ENCODE assay signal across 9 cellular contexts in the genomic region with DNA sequence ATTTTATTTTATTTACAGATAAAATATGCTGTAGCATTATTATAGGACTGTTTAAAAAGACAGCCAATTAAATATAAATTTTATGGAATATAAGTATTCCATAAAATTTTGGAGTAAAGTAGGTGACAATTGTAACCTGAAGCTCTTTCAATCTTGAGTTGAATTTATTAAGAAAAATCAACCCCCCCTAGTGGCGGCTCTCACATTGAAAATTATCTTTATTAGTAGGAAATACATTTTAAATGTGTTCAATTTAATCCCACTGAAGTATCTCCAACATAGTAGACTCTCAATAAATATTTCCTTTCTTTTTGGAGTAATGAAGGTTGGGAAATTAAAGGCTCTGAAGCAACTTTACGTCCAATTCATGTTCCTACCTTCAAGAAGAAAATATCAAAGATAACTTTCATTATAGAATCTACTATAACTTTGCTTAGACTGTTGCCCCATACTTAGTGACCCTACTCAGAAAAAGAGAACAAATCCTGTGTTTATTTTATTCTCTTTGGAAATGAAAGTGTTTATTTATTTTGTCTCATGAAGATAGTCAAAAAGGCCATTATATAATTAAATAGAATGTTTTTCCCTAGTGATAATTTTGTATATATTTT. TPM values are rescaled to one million over a fixed set of nuclear protein-coding genes. Genes with fewer than 3 reads are reported as not detected.
A peak's percentile ranks its signal among the peaks of the same experiment; 100 is the strongest.
DNase-seq lines count a peak whose midpoint lies in the region; TF ChIP-seq lines count a peak whose summit lies in the region.
"Had no signal": no experiment of that assay in that cellular context is flagged by ENCODE, and none has a peak within 500 bp of the region (broad histone marks: within the 10 kb centered on the region; RNA-seq: fewer than 3 reads in every experiment).

No MANE protein-coding gene starts in this region.

- peak overlapping the region; percentile 13 for H3K9ac ChIP-seq in fibroblast of lung (ENCODE audit: insufficient read depth, low read length)
- H3K9ac ChIP-seq: BLaER1 treated with 17β-estradiol and CSF1 and Interleukin-3, amounts not matched to agents 10 nM and 100 nM had no signal

- H3K9me3 ChIP-seq in fibroblast of lung (ENCODE audit: control insufficient read depth, insufficient read depth, low read depth, low read length) = no peaks in the 10 kb centered on the region

- CTCF ChIA-PET in activated CD4-positive, alpha-beta memory T cell treated with anti-CD3 and anti-CD28 coated beads, Interleukin-2, amount 10 ng/mL, durations not matched to agents 7 days and 5 days (lab: Charles Lee) = interaction anchor here (1.1 to 3.0 kb wide), 10 partner anchors 36 to 416 kb away, joined by 3 to 35 read pairs (median 4); no protein-coding TSS in a partner anchor

- H3K4me3 ChIP-seq in fibroblast of lung (replicated peaks in 1 of 4; ENCODE audit: control extremely low read depth in 1 of 4, insufficient read depth in 1 of 4, low read depth in 3 of 4, low read length in 4 of 4) (peak overlapping the region; percentile 82 to 94 (median 91)), H7 (ENCODE audit: insufficient read depth, low read depth, low read length) (no peak overlapping the region)

- POLR2A ChIA-PET in activated CD4-positive, alpha-beta memory T cell treated with anti-CD3 and anti-CD28 coated beads, Interleukin-2, amount 10 ng/mL, durations not matched to agents 7 days and 5 days (lab: Charles Lee) = interaction anchor here (0.7 to 1.6 kb wide), 5 partner anchors 70 to 319 kb away, joined by 3 to 7 read pairs (median 4); no protein-coding TSS in a partner anchor

- no peaks in the 10 kb centered on the region for H3K27me3 Mint-ChIP-seq in activated CD4-positive, alpha-beta memory T cell treated with anti-CD3 and anti-CD28 coated beads, Interleukin-2, amount 10 ng/mL, durations not matched to agents 7 days and 5 days

- peaks cover 80% of the 10 kb centered on the region for H3K79me2 ChIP-seq in fibroblast of lung (ENCODE audit: control insufficient read depth, insufficient read depth, low read length)

- H2AFZ ChIP-seq in fibroblast of lung (ENCODE audit: low read length) = no peak overlapping the region

- H3K27ac ChIP-seq in fibroblast of lung (ENCODE audit: insufficient read depth, low read length) = no peak overlapping the region
- H3K27ac ChIP-seq: BLaER1 treated with 17β-estradiol and CSF1 and Interleukin-3, amounts not matched to agents 10 nM and 100 nM had no signal

- peaks cover 49% of the 10 kb centered on the region for H3K4me1 Mint-ChIP-seq in activated CD4-positive, alpha-beta memory T cell treated with anti-CD3 and anti-CD28 coated beads, Interleukin-2, amount 10 ng/mL, durations not matched to agents 7 days and 5 days

- DNase-seq in DMS79 treated with DMSO at 0.1 percent for 48 hours (lab: John Stamatoyannopoulos, UW) = peak; percentile 5
- DNase-seq in DMS79 (lab: John Stamatoyannopoulos, UW) = no peak
- DNase-seq in NCI-H1092 treated with DMSO at 0.1 percent for 48 hours (lab: John Stamatoyannopoulos, UW) = peak; percentile 35
- peak; percentile 35 for DNase-seq in activated CD4-positive, alpha-beta memory T cell treated with anti-CD3 and anti-CD28 coated beads, Interleukin-2, amount 10 ng/mL, durations not matched to agents 7 days and 5 days
- peak; percentile 34 to 72 for DNase-seq in fibroblast of lung (ENCODE audit: low read depth in 2 of 2)
- DNase-seq in putamen (ENCODE audit: low spot score) = peak; percentile 60
- no peak for DNase-seq in COLO829 (ENCODE audit: low spot score)
- no peak for DNase-seq in H7

- peak overlapping the region; percentile 24 for H3K4me3 Mint-ChIP-seq in activated CD4-positive, alpha-beta memory T cell treated with anti-CD3 and anti-CD28 coated beads, Interleukin-2, amount 10 ng/mL, durations not matched to agents 7 days and 5 days

- peak; percentile 43 to 55 for TF ChIP-seq CTCF in fibroblast of lung (conservative IDR thresholded peaks at IDR 0.05 in 1 of 2, IDR thresholded peaks at IDR 0.05 in 1 of 2; ENCODE audit: low read depth in 1 of 2, low read length in 2 of 2)

- no peaks in the 10 kb centered on the region for H3K36me3 ChIP-seq in fibroblast of lung (ENCODE audit: control insufficient read depth, insufficient read depth, low read length)
- H3K36me3 ChIP-seq in H7 (replicated peaks; ENCODE audit: control insufficient read depth, insufficient read depth, low read length) = no peaks in the 10 kb centered on the region
- H3K36me3 ChIP-seq: BLaER1 treated with 17β-estradiol and CSF1 and Interleukin-3, amounts not matched to agents 10 nM and 100 nM had no signal

- H3K4me1 ChIP-seq in fibroblast of lung (ENCODE audit: control insufficient read depth, extremely low read depth, insufficient read depth, low read length) = peaks cover 10% of the 10 kb centered on the region

- H3K4me2 ChIP-seq in fibroblast of lung (ENCODE audit: extremely low read depth, insufficient read depth, low read length) = peak overlapping the region; percentile 89

- H3K9me3 Mint-ChIP-seq in activated CD4-positive, alpha-beta memory T cell treated with anti-CD3 and anti-CD28 coated beads, Interleukin-2, amount 10 ng/mL, durations not matched to agents 7 days and 5 days = peaks cover 3% of the 10 kb centered on the region

- no peaks in the 10 kb centered on the region for H4K20me1 ChIP-seq in fibroblast of lung (ENCODE audit: control insufficient read depth, extremely low read depth, insufficient read depth, low read length)

- H3K36me3 Mint-ChIP-seq in activated CD4-positive, alpha-beta memory T cell treated with anti-CD3 and anti-CD28 coated beads, Interleukin-2, amount 10 ng/mL, durations not matched to agents 7 days and 5 days (ENCODE audit: low read depth) = peaks cover 19% of the 10 kb centered on the region

- H3K27ac Mint-ChIP-seq in activated CD4-positive, alpha-beta memory T cell treated with anti-CD3 and anti-CD28 coated beads, Interleukin-2, amount 10 ng/mL, durations not matched to agents 7 days and 5 days = no peak overlapping the region

- H3K27me3 ChIP-seq in fibroblast of lung (ENCODE audit: control insufficient read depth, insufficient read depth, low read length) (no peaks in the 10 kb centered on the region), H7 (ENCODE audit: control insufficient read depth, insufficient read depth, low read length) (peaks cover 13% of the 10 kb centered on the region)

RNA-seq across cellular contexts. Expression of a gene that starts 3.1 kb away (rescaled TPM):
- total RNA-seq in activated CD4-positive, alpha-beta memory T cell treated with anti-CD3 and anti-CD28 coated beads, Interleukin-2, amount 10 ng/mL, durations not matched to agents 7 days and 5 days = 10 to 100 TPM; 37.7 to 38.0 TPM
- total RNA-seq in fibroblast of lung = 63.4 and 84.4 TPM in 2 replicates
- 10.2 and 15.4 TPM in 2 replicates for polyA plus RNA-seq in fibroblast of lung
- 18.7 and 31.5 TPM in 2 replicates for polyA plus RNA-seq in fibroblast of lung (2012)
- 32.3 and 60.6 TPM in 2 replicates for polyA minus RNA-seq in fibroblast of lung (ENCODE audit: low replicate concordance)
- 5.3 and 8.6 TPM in 2 replicates for total RNA-seq in H7 (2014; rRNA removed; shearing (Covaris generic))

Comparison
In these comparisons a context has a peak if more than half of its experiments do, and no peak if none do; other contexts are left out.
1. DNase-seq: peak in DMS79 treated with DMSO at 0.1 percent for 48 hours (single experiment), NCI-H1092 treated with DMSO at 0.1 percent for 48 hours (single experiment), activated CD4-positive, alpha-beta memory T cell treated with anti-CD3 and anti-CD28 coated beads, Interleukin-2, amount 10 ng/mL, durations not matched to agents 7 days and 5 days (single experiment), fibroblast of lung (2 of 2) and putamen (single experiment); none in DMS79 (single experiment), COLO829 (single experiment) and H7 (single experiment).